Comparison of ENCODE assay signal across 20 cellular contexts in genomic region chr19:34386645-34387445, GRCh38.
"Had no signal": no experiment of that assay in that cellular context is flagged by ENCODE, and none has a peak within 500 bp of the region (broad histone marks: within the 10 kb centered on the region; RNA-seq: fewer than 3 reads in every experiment).

No MANE protein-coding gene starts in this region.

- H3K4me3 ChIP-seq: heart left ventricle, transverse colon had no signal

- H3K27me3 ChIP-seq: heart left ventricle, transverse colon had no signal

- DNase-seq: activated CD4-positive, alpha-beta T cell treated with anti-CD3 and anti-CD28 coated beads, Interleukin-2, amount 50 U/mL, for 4 hours; activated CD8-positive, alpha-beta memory T cell treated with anti-CD3 and anti-CD28 coated beads, Interleukin-2, amount 50 U/mL, for 4 hours; activated gamma-delta T cell treated with Interleukin-2 at 50 U/mL for 16 hours; activated T-cell treated with anti-CD3 and anti-CD28 coated beads, Interleukin-2, amount 50 U/mL, for 48 hours; dermis blood vessel endothelial cell; endodermal cell; heart left ventricle; naive B cell; nucleus accumbens; posterior cingulate gyrus; SK-N-SH; stimulated activated CD4-positive, alpha-beta T cell treated with anti-CD3 and anti-CD28 coated beads, Interleukin-2, amount 100 ng/mL, for 48 hours; stimulated activated naive B cell treated with anti-CD40 and anti-IgM and Interleukin-4, amounts not matched to agents 10 μg/mL and 1 μg/mL and 100 μg/mL, for 72 hours; T-cell; T1000; transverse colon had no signal

- H3K9ac ChIP-seq: SK-N-SH had no signal

- H3K4me3 Mint-ChIP-seq: endodermal cell; stimulated activated naive B cell treated with anti-CD40 and anti-IgM and Interleukin-4, amounts not matched to agents 10 μg/mL and 1 μg/mL and 100 μg/mL, for 72 hours; T-cell had no signal

- FAIRE-seq: astrocyte, bronchial epithelial cell, frontal cortex had no signal

- H3K9me3 Mint-ChIP-seq: endodermal cell, naive B cell, T-cell had no signal

- H3K4me1 ChIP-seq: heart left ventricle, transverse colon had no signal

- H3K4me1 Mint-ChIP-seq: endodermal cell had no signal

- H3K27me3 Mint-ChIP-seq: naive B cell; stimulated activated naive B cell treated with anti-CD40 and anti-IgM and Interleukin-4, amounts not matched to agents 10 μg/mL and 1 μg/mL and 100 μg/mL, for 72 hours; T-cell had no signal

- ATAC-seq: activated CD4-positive, CD25-positive, alpha-beta regulatory T cell treated with anti-CD3 and anti-CD28 coated beads, Interleukin-2, amount 50 U/mL, for 24 hours; heart left ventricle; stimulated activated naive B cell treated with anti-CD40 and anti-IgM and Interleukin-4, amounts not matched to agents 10 μg/mL and 1 μg/mL and 100 μg/mL, for 72 hours; T-cell had no signal

- H3K4me2 ChIP-seq: SK-N-SH had no signal

- H3K9me3 ChIP-seq: heart left ventricle, SK-N-SH, transverse colon had no signal

- H3K27ac ChIP-seq: heart left ventricle, transverse colon had no signal

- H3K27ac Mint-ChIP-seq: endodermal cell had no signal
